In genomic region chr6:31715022-31715683, GRCh38 we compare ENCODE assay signal across 26 cellular contexts. TPM values are rescaled to one million over a fixed set of nuclear protein-coding genes. Genes with fewer than 3 reads are reported as not detected.
DNase-seq lines count a peak whose midpoint lies in the region; ATAC-seq, FAIRE-seq and TF ChIP-seq lines count a peak whose summit lies in the region.
"Had no signal": no experiment of that assay in that cellular context is flagged by ENCODE, and none has a peak within 500 bp of the region (broad histone marks: within the 10 kb centered on the region; RNA-seq: fewer than 3 reads in every experiment).

A gene with protein sequence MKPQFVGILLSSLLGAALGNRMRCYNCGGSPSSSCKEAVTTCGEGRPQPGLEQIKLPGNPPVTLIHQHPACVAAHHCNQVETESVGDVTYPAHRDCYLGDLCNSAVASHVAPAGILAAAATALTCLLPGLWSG (plus strand): TSS chr6:31715348. CDS start chr6:31715356, 8 bp downstream.

- POLR2A ChIA-PET in activated CD4-positive, alpha-beta memory T cell treated with anti-CD3 and anti-CD28 coated beads, Interleukin-2, amount 10 ng/mL, durations not matched to agents 7 days and 5 days (lab: Charles Lee): interaction anchor here (1.2 to 1.7 kb wide), 5 partner anchors 13 to 26 kb away, joined by 3 to 7 read pairs (median 3); no protein-coding TSS in a partner anchor

- H3K27me3 ChIP-seq in BLaER1 treated with 17β-estradiol and CSF1 and Interleukin-3, amounts not matched to agents 10 nM and 100 nM: no peaks in the 10 kb centered on the region
- H3K27me3 ChIP-seq in Loucy (ENCODE audit: insufficient read depth, low read length, poor library complexity, severe bottlenecking) (no peaks in the 10 kb centered on the region), iPS-15b (ENCODE audit: control insufficient read depth, insufficient read depth, low read length) (no peaks in the 10 kb centered on the region), neuronal stem cell (ENCODE audit: control insufficient read depth in 3 of 3, insufficient read depth in 3 of 3, low read depth in 1 of 3, low read length in 3 of 3) (peaks cover 0 to 8% (median 0%) of the 10 kb centered on the region in 3 experiments), MG63 (no peaks in the 10 kb centered on the region)
- H3K27me3 ChIP-seq: colonic mucosa, pancreas, SJSA1 had no signal

- peak within 1 kb of the TSS; percentile 23 for H3K18ac ChIP-seq in neuronal stem cell (ENCODE audit: low read length)

- H3K79me2 ChIP-seq in Loucy (ENCODE audit: insufficient read depth, low read length): no peaks in the 10 kb centered on the region

- H2BK15ac ChIP-seq in neuronal stem cell (ENCODE audit: low read length): peak within 1 kb of the TSS; percentile 71

- no peak within 1 kb of the TSS for H3K4ac ChIP-seq in neuronal stem cell (ENCODE audit: low read length)

- DNase-seq in neuronal stem cell (ENCODE audit: low spot score) (no peak), MG63 (no peak), GM12891 (ENCODE audit: insufficient read length, low spot score) (no peak)
- no peak for DNase-seq in activated CD4-positive, alpha-beta memory T cell treated with anti-CD3 and anti-CD28 coated beads, Interleukin-2, amount 10 ng/mL, durations not matched to agents 7 days and 5 days
- DNase-seq: activated CD4-positive, alpha-beta T cell treated with anti-CD3 and anti-CD28 coated beads for 36 hours; activated CD8-positive, alpha-beta memory T cell treated with anti-CD3 and anti-CD28 coated beads, Interleukin-2, amount 50 U/mL, for 4 hours; activated naive CD4-positive, alpha-beta T cell; colonic mucosa; EL; erythroblast; NCI-H2029; NCI-H510A; pancreas; stimulated activated naive CD4-positive, alpha-beta T cell; T1000 had no signal

- no peak for ATAC-seq in HG02588 (IDR thresholded peaks at IDR 0.05; ENCODE audit: unreplicated experiment)
- ATAC-seq: A549; activated CD4-positive, alpha-beta T cell treated with anti-CD3 and anti-CD28 coated beads for 36 hours; pancreas had no signal

- no peak within 1 kb of the TSS for H3K23ac ChIP-seq in neuronal stem cell (ENCODE audit: low read depth, low read length, poor library complexity)

- no peaks in the 10 kb centered on the region for H3K36me3 ChIP-seq in BLaER1 treated with 17β-estradiol and CSF1 and Interleukin-3, amounts not matched to agents 10 nM and 100 nM
- H3K36me3 ChIP-seq in Loucy (ENCODE audit: insufficient read depth, low read length) (no peaks in the 10 kb centered on the region), iPS-15b (ENCODE audit: control insufficient read depth, insufficient read depth, low read length) (no peaks in the 10 kb centered on the region), neuronal stem cell (replicated peaks in 1 of 2; ENCODE audit: control insufficient read depth in 2 of 2, insufficient read depth in 2 of 2, low read length in 2 of 2) (no peaks in the 10 kb centered on the region), MG63 (no peaks in the 10 kb centered on the region)
- H3K36me3 ChIP-seq: colonic mucosa, pancreas, SJSA1 had no signal

- CTCF ChIA-PET in activated CD4-positive, alpha-beta memory T cell treated with anti-CD3 and anti-CD28 coated beads, Interleukin-2, amount 10 ng/mL, durations not matched to agents 7 days and 5 days (lab: Charles Lee): interaction anchor here (1.0 kb wide), 2 partner anchors 8 to 13 kb away, joined by 3 read pairs; partner anchors contain the start of gene MPIG6B

- WGBS in neuronal stem cell (ENCODE audit: extremely low coverage in 2 of 2, insufficient read length in 2 of 2, insufficient replicate concordance in 1 of 2), 2 donors: no CpG with 5 or more reads among the region's 14 CpGs

- H3K4me1 ChIP-seq in BLaER1 treated with 17β-estradiol and CSF1 and Interleukin-3, amounts not matched to agents 10 nM and 100 nM: peaks cover 39 to 54% (median 48%) of the 10 kb centered on the region in 10 experiments
- H3K4me1 ChIP-seq in Loucy (ENCODE audit: insufficient read depth, low read length, poor library complexity, severe bottlenecking): peaks cover 40% of the 10 kb centered on the region
- H3K4me1 ChIP-seq in iPS-15b (ENCODE audit: control insufficient read depth, insufficient read depth, low read length): peaks cover 21% of the 10 kb centered on the region
- peaks cover 13 to 17% of the 10 kb centered on the region in 2 donors for H3K4me1 ChIP-seq in neuronal stem cell (ENCODE audit: control insufficient read depth in 2 of 2, insufficient read depth in 1 of 2, low read depth in 1 of 2, low read length in 2 of 2)
- H3K4me1 ChIP-seq: pancreas had no signal

- no peak within 1 kb of the TSS for H3K27ac Mint-ChIP-seq in activated CD4-positive, alpha-beta memory T cell treated with anti-CD3 and anti-CD28 coated beads, Interleukin-2, amount 10 ng/mL, durations not matched to agents 7 days and 5 days
- H3K27ac Mint-ChIP-seq: activated CD4-positive, alpha-beta T cell treated with anti-CD3 and anti-CD28 coated beads for 36 hours had no signal

- H3K27me3 Mint-ChIP-seq in activated CD4-positive, alpha-beta memory T cell treated with anti-CD3 and anti-CD28 coated beads, Interleukin-2, amount 10 ng/mL, durations not matched to agents 7 days and 5 days: peaks cover 13% of the 10 kb centered on the region
- H3K27me3 Mint-ChIP-seq: activated CD4-positive, alpha-beta T cell treated with anti-CD3 and anti-CD28 coated beads for 36 hours had no signal

- H2AFZ ChIP-seq in Loucy (ENCODE audit: low read length): peak within 1 kb of the TSS; percentile 60; the same call in 1 of the 2 replicates
- H2AFZ ChIP-seq in neuronal stem cell (ENCODE audit: low read length): peak within 1 kb of the TSS; percentile 84

- H3K27ac ChIP-seq in BLaER1 treated with 17β-estradiol and CSF1 and Interleukin-3, amounts not matched to agents 10 nM and 100 nM: peak within 1 kb of the TSS in 6 of 11 experiments; percentile 7 to 46 (median 18); a peak in 10 of 22 replicates
- no peak within 1 kb of the TSS for H3K27ac ChIP-seq in neuronal stem cell (replicated peaks; ENCODE audit: low read length)
- H3K27ac ChIP-seq: A549, colonic mucosa, pancreas, SJSA1 had no signal

- no peaks in the 10 kb centered on the region for H3K9me3 ChIP-seq in BLaER1 treated with 17β-estradiol and CSF1 and Interleukin-3, amounts not matched to agents 10 nM and 100 nM (replicated peaks in 1 of 11)
- no peaks in the 10 kb centered on the region for H3K9me3 ChIP-seq in Loucy (ENCODE audit: insufficient read depth, low read depth, low read length)
- H3K9me3 ChIP-seq in iPS-15b (ENCODE audit: control insufficient read depth, insufficient read depth, low read length): no peaks in the 10 kb centered on the region
- H3K9me3 ChIP-seq in neuronal stem cell (replicated peaks in 1 of 2; ENCODE audit: control insufficient read depth in 2 of 2, insufficient read depth in 1 of 2, low read depth in 1 of 2, low read length in 2 of 2): no peaks in the 10 kb centered on the region
- no peaks in the 10 kb centered on the region for H3K9me3 ChIP-seq in MG63
- H3K9me3 ChIP-seq: A549, colonic mucosa, pancreas, SJSA1 had no signal

- no peak for FAIRE-seq in GM12891 (lab: Jason Lieb, UNC)
- FAIRE-seq: A549, islet of Langerhans, pancreas had no signal

- peak within 1 kb of the TSS in 9 of 11 experiments; percentile 11 to 63 (median 45); a peak in 13 of 22 replicates for H3K9ac ChIP-seq in BLaER1 treated with 17β-estradiol and CSF1 and Interleukin-3, amounts not matched to agents 10 nM and 100 nM
- peak within 1 kb of the TSS; percentile 52 for H3K9ac ChIP-seq in Loucy (ENCODE audit: low read depth, low read length, poor library complexity, severe bottlenecking)
- peak within 1 kb of the TSS; percentile 39 for H3K9ac ChIP-seq in iPS-15b (ENCODE audit: low read depth, low read length)
- H3K9ac ChIP-seq in neuronal stem cell (ENCODE audit: low read depth, low read length, poor library complexity): no peak within 1 kb of the TSS

- H2BK120ac ChIP-seq in neuronal stem cell (ENCODE audit: low read depth, low read length): peak within 1 kb of the TSS; percentile 33

- no peak within 1 kb of the TSS for H4K91ac ChIP-seq in neuronal stem cell (ENCODE audit: low read depth, low read length, poor library complexity)

- TF ChIP-seq POLR2A in GM12891 (IDR thresholded peaks at IDR 0.05; ENCODE audit: low read depth, low read length): no peak

- no peak within 1 kb of the TSS for H2AK5ac ChIP-seq in neuronal stem cell (ENCODE audit: low read depth, low read length)

- no peak within 1 kb of the TSS for H3K4me3 ChIP-seq in BLaER1 treated with 17β-estradiol and CSF1 and Interleukin-3, amounts not matched to agents 10 nM and 100 nM
- no peak within 1 kb of the TSS for H3K4me3 ChIP-seq in Loucy (ENCODE audit: low read length, poor library complexity, severe bottlenecking)
- H3K4me3 ChIP-seq in iPS-15b (ENCODE audit: low read depth, low read length): no peak within 1 kb of the TSS
- no peak within 1 kb of the TSS for H3K4me3 ChIP-seq in neuronal stem cell (ENCODE audit: low read length in 2 of 2)
- H3K4me3 ChIP-seq in MG63: no peak within 1 kb of the TSS
- H3K4me3 ChIP-seq: A549, colonic mucosa, pancreas, SJSA1 had no signal

- H3K4me1 Mint-ChIP-seq in activated CD4-positive, alpha-beta memory T cell treated with anti-CD3 and anti-CD28 coated beads, Interleukin-2, amount 10 ng/mL, durations not matched to agents 7 days and 5 days: peaks cover 26% of the 10 kb centered on the region

- no peak within 1 kb of the TSS for H2BK12ac ChIP-seq in neuronal stem cell (ENCODE audit: low read length)

- H3K14ac ChIP-seq in neuronal stem cell (ENCODE audit: low read length): no peak within 1 kb of the TSS

- peak within 1 kb of the TSS; percentile 46 to 68 (median 62) for H3K4me2 ChIP-seq in BLaER1 treated with 17β-estradiol and CSF1 and Interleukin-3, amounts not matched to agents 10 nM and 100 nM
- H3K4me2 ChIP-seq in Loucy (ENCODE audit: low read depth, low read length, poor library complexity, severe bottlenecking): no peak within 1 kb of the TSS
- H3K4me2 ChIP-seq in neuronal stem cell (ENCODE audit: insufficient read depth, low read length, poor library complexity, severe bottlenecking): no peak within 1 kb of the TSS
- H3K4me2 ChIP-seq: A549 had no signal

- H3K4me3 Mint-ChIP-seq in activated CD4-positive, alpha-beta memory T cell treated with anti-CD3 and anti-CD28 coated beads, Interleukin-2, amount 10 ng/mL, durations not matched to agents 7 days and 5 days: no peak within 1 kb of the TSS
- H3K4me3 Mint-ChIP-seq: activated CD4-positive, alpha-beta T cell treated with anti-CD3 and anti-CD28 coated beads for 36 hours; CD14-positive monocyte had no signal

- H3F3A ChIP-seq in Loucy (ENCODE audit: low read depth): no peaks in the 10 kb centered on the region

- H4K8ac ChIP-seq in neuronal stem cell (ENCODE audit: low read depth, low read length): peak within 1 kb of the TSS; percentile 20

- H3K79me1 ChIP-seq in neuronal stem cell (ENCODE audit: low read depth, low read length): no peaks in the 10 kb centered on the region

- no peak for TF ChIP-seq CTCF in Loucy (conservative IDR thresholded peaks at IDR 0.05; ENCODE audit: low read length)

- no peaks in the 10 kb centered on the region for H3K9me2 ChIP-seq in Loucy (replicated peaks; ENCODE audit: low read depth, low read length)

- H3K36me3 Mint-ChIP-seq in activated CD4-positive, alpha-beta memory T cell treated with anti-CD3 and anti-CD28 coated beads, Interleukin-2, amount 10 ng/mL, durations not matched to agents 7 days and 5 days (ENCODE audit: low read depth): no peaks in the 10 kb centered on the region
- H3K36me3 Mint-ChIP-seq: CD14-positive monocyte had no signal

- no peaks in the 10 kb centered on the region for H3K9me3 Mint-ChIP-seq in activated CD4-positive, alpha-beta memory T cell treated with anti-CD3 and anti-CD28 coated beads, Interleukin-2, amount 10 ng/mL, durations not matched to agents 7 days and 5 days

- no peaks in the 10 kb centered on the region for H4K20me1 ChIP-seq in BLaER1 treated with 17β-estradiol and CSF1 and Interleukin-3, amounts not matched to agents 10 nM and 100 nM
- H4K20me1 ChIP-seq in Loucy (ENCODE audit: insufficient read depth, low read length, poor library complexity, severe bottlenecking): no peaks in the 10 kb centered on the region

- no peak within 1 kb of the TSS for H2BK5ac ChIP-seq in neuronal stem cell (ENCODE audit: low read length)

RNA-seq across cellular contexts. Expression of the gene that starts here (rescaled TPM):
- polyA plus RNA-seq in neuronal stem cell (2013, experiment 1 of 2): not detected
- not detected for polyA plus RNA-seq in neuronal stem cell (2013, experiment 2 of 2)
- not detected in 2 replicates for total RNA-seq in MG63 (2014; rRNA removed; shearing (Covaris generic); ENCODE audit: low replicate concordance)
- not detected for polyA plus RNA-seq in GM12891 (2012; ENCODE audit: low read depth, missing spikeins)
- total RNA-seq in activated CD4-positive, alpha-beta memory T cell treated with anti-CD3 and anti-CD28 coated beads, Interleukin-2, amount 10 ng/mL, durations not matched to agents 7 days and 5 days: not detected
- total RNA-seq: activated CD4-positive, alpha-beta T cell treated with anti-CD3 and anti-CD28 coated beads for 36 hours; colonic mucosa; glomerular endothelial cell; lung microvascular endothelial cell; pancreas; SJSA1; ureter had no signal
- polyA plus RNA-seq: A549, CD14-positive monocyte, pancreas had no signal

Comparison
In these comparisons a context has a peak if more than half of its experiments do, and no peak if none do; other contexts are left out.
1. H3K4me2 ChIP-seq: peak in BLaER1 treated with 17β-estradiol and CSF1 and Interleukin-3, amounts not matched to agents 10 nM and 100 nM (11 of 11); none in Loucy (single experiment) and neuronal stem cell (single experiment).